11 cellular contexts compared by ENCODE assay signal in genomic region chr3:58117561-58118305, GRCh38.
DNase-seq lines count a peak whose midpoint lies in the region; ATAC-seq and TF ChIP-seq lines count a peak whose summit lies in the region.
"Had no signal": no experiment of that assay in that cellular context is flagged by ENCODE, and none has a peak within 500 bp of the region (broad histone marks: within the 10 kb centered on the region; RNA-seq: fewer than 3 reads in every experiment).

No MANE protein-coding gene starts in this region.

- H3K4me3 ChIP-seq in RWPE2 (ENCODE audit: severe bottlenecking) (no peak overlapping the region), esophagus muscularis mucosa (peak overlapping the region; percentile 7 to 21 (median 18)), muscle layer of duodenum (ENCODE audit: low read depth in 1 of 2, low read length in 2 of 2) (no peak overlapping the region)
- H3K4me3 ChIP-seq: HAP-1 had no signal

- peak overlapping the region; percentile 7 for H3K27ac Mint-ChIP-seq in type B pancreatic cell

- no peaks in the 10 kb centered on the region for H3K4me1 ChIP-seq in RWPE2 (ENCODE audit: insufficient read depth, poor library complexity, severe bottlenecking)
- peaks cover 23 to 60% (median 59%) of the 10 kb centered on the region in 4 donors for H3K4me1 ChIP-seq in esophagus muscularis mucosa
- H3K4me1 ChIP-seq in muscle layer of duodenum (ENCODE audit: control insufficient read depth in 1 of 2, insufficient read depth in 2 of 2, low read length in 2 of 2) = peaks cover 11 to 27% of the 10 kb centered on the region in 2 donors
- no peaks in the 10 kb centered on the region for H3K4me1 ChIP-seq in foreskin keratinocyte

- H3K27ac ChIP-seq in RWPE2 (ENCODE audit: poor library complexity, severe bottlenecking) (peak overlapping the region; percentile 6), esophagus muscularis mucosa (replicated peaks in 1 of 4) (peak overlapping the region; percentile 71 to 83 (median 77)), muscle layer of duodenum (ENCODE audit: low read length) (peak overlapping the region; percentile 72), foreskin keratinocyte (no peak overlapping the region)

- 32% methylated on average over 13 of the region's 15 CpGs for WGBS in esophagus muscularis mucosa

- H3K9me3 ChIP-seq in RWPE2 (ENCODE audit: severe bottlenecking) = no peaks in the 10 kb centered on the region
- H3K9me3 ChIP-seq in esophagus muscularis mucosa = no peaks in the 10 kb centered on the region
- no peaks in the 10 kb centered on the region for H3K9me3 ChIP-seq in muscle layer of duodenum (ENCODE audit: control insufficient read depth in 1 of 2, low read length in 2 of 2)
- H3K9me3 ChIP-seq: HAP-1 had no signal

- no peak for TF ChIP-seq EP300 in esophagus muscularis mucosa (IDR thresholded peaks at IDR 0.05)

- TF ChIP-seq POLR2A in esophagus muscularis mucosa (IDR thresholded peaks at IDR 0.05; ENCODE audit: low read depth) = no peak

- peaks cover 43% of the 10 kb centered on the region for H3K36me3 Mint-ChIP-seq in type B pancreatic cell

- intact Hi-C loops in esophagus muscularis mucosa (cut with DNase I) = no loop called here

- no peak for DNase-seq in RWPE2 (ENCODE audit: low spot score)
- no peak for DNase-seq in esophagus muscularis mucosa (ENCODE audit: extremely low spot score)
- DNase-seq in type B pancreatic cell (ENCODE audit: extremely low spot score, unreplicated experiment) = no peak
- no peak for DNase-seq in NCI-H774 (lab: John Stamatoyannopoulos, UW)
- DNase-seq in T1000 (lab: John Stamatoyannopoulos, UW) = no peak
- DNase-seq in AG08396 (ENCODE audit: low spot score) = no peak
- DNase-seq in foreskin keratinocyte = no peak
- DNase-seq: activated CD4-positive, alpha-beta T cell treated with anti-CD3 and anti-CD28 coated beads for 48 hours; KG1 had no signal

- TF ChIP-seq CTCF in RWPE2 (IDR thresholded peaks at IDR 0.05; ENCODE audit: poor library complexity, severe bottlenecking) (no peak), esophagus muscularis mucosa (IDR thresholded peaks at IDR 0.05) (no peak), type B pancreatic cell (conservative IDR thresholded peaks at IDR 0.05) (no peak), foreskin keratinocyte (conservative IDR thresholded peaks at IDR 0.05) (no peak)

- no peak overlapping the region for H3K4me3 Mint-ChIP-seq in type B pancreatic cell

- no peaks in the 10 kb centered on the region for H3K9me3 Mint-ChIP-seq in type B pancreatic cell

- H3K27me3 Mint-ChIP-seq in type B pancreatic cell = no peaks in the 10 kb centered on the region

- ATAC-seq in RWPE2 (ENCODE audit: low read depth) = no peak
- no peak for ATAC-seq in foreskin keratinocyte

- H3K36me3 ChIP-seq in RWPE2 (ENCODE audit: low read depth) (peaks cover 100% of the 10 kb centered on the region), esophagus muscularis mucosa (peaks cover 22 to 74% (median 60%) of the 10 kb centered on the region in 4 donors), muscle layer of duodenum (ENCODE audit: control insufficient read depth in 1 of 2, insufficient read depth in 2 of 2, low read length in 2 of 2) (peaks cover 44 to 61% of the 10 kb centered on the region in 2 donors)

- peaks cover 13% of the 10 kb centered on the region for H3K4me1 Mint-ChIP-seq in type B pancreatic cell (ENCODE audit: unreplicated experiment)

- H3K27me3 ChIP-seq in RWPE2 (ENCODE audit: insufficient read depth, poor library complexity, severe bottlenecking) (no peaks in the 10 kb centered on the region), esophagus muscularis mucosa (no peaks in the 10 kb centered on the region), muscle layer of duodenum (ENCODE audit: low read depth, low read length) (no peaks in the 10 kb centered on the region), foreskin keratinocyte (no peaks in the 10 kb centered on the region)

Comparison
In these comparisons a context has a peak if more than half of its experiments do, and no peak if none do; other contexts are left out.
1. H3K4me3 ChIP-seq: peak in esophagus muscularis mucosa (4 of 4); none in RWPE2 (single experiment) and muscle layer of duodenum (0 of 2).